Comparison of ENCODE assay signal across 1 cellular context in the genomic region with DNA sequence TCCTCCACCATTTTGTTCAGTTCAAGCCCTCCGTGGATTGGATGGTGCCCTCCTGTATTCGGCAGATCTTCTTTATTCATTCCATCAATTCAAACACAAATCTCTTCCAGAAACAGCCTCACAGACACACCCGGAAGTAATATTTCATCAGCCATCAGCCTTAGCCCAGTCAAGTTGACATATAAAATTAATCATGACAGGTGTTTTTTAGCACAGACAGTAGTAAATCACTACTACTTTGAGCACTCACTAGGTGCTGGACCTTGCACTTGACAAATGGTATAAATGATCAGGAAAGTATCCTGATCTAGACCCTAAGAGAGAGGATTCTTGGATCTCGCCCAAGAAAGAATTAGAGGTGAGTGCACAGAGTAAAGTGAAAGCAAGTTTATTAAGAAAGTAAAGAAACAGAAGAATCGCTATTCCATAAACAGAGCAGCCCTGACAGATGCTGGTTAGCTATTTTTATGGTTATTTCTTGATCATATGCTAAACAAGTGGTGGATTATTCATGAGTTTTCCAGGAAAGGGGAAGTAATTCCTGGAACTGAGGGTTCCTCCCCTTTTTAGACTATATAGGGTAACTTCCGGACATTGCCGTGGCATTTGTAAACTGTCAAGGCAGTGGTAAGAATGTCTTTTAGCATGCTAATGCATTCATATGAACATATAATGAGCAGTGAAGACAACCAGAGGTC.
TF ChIP-seq lines count a peak whose summit lies in the region.

No MANE protein-coding gene starts in this region.

TF ChIP-seq in IMR-90, 13 proteins besides CTCF, POLR2A, EP300 and RAD21:
- TF ChIP-seq RFX5 (IDR thresholded peaks at IDR 0.05; ENCODE audit: low read depth, low read length), result no peak
- no peak for TF ChIP-seq CEBPB (IDR thresholded peaks at IDR 0.05; ENCODE audit: low read depth, low read length)
- TF ChIP-seq CHD1 (IDR thresholded peaks at IDR 0.05; ENCODE audit: low read depth, low read length), result no peak
- no peak for TF ChIP-seq FOS (IDR thresholded peaks at IDR 0.05; ENCODE audit: low read depth, low read length)
- TF ChIP-seq, protein P1, sequence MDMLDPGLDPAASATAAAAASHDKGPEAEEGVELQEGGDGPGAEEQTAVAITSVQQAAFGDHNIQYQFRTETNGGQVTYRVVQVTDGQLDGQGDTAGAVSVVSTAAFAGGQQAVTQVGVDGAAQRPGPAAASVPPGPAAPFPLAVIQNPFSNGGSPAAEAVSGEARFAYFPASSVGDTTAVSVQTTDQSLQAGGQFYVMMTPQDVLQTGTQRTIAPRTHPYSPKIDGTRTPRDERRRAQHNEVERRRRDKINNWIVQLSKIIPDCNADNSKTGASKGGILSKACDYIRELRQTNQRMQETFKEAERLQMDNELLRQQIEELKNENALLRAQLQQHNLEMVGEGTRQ (IDR thresholded peaks at IDR 0.05; ENCODE audit: low read depth, low read length), result no peak
- no peak for TF ChIP-seq MAFK (IDR thresholded peaks at IDR 0.05; ENCODE audit: low read depth, low read length)
- TF ChIP-seq SMC3 (IDR thresholded peaks at IDR 0.05; ENCODE audit: low read depth, low read length), result no peak
- no peak for TF ChIP-seq MXI1 (IDR thresholded peaks at IDR 0.05; ENCODE audit: borderline replicate concordance, low read depth, low read length)
- no peak for TF ChIP-seq BHLHE40 (IDR thresholded peaks at IDR 0.05; ENCODE audit: low read depth, low read length)
- no peak for TF ChIP-seq RCOR1 (IDR thresholded peaks at IDR 0.05; ENCODE audit: insufficient replicate concordance, low read length)
- no peak for TF ChIP-seq NFE2L2 (IDR thresholded peaks at IDR 0.05; ENCODE audit: low read depth, low read length)
- no peak for TF ChIP-seq MAZ (IDR thresholded peaks at IDR 0.05; ENCODE audit: borderline replicate concordance, low read depth, low read length)
- TF ChIP-seq, protein P2, sequence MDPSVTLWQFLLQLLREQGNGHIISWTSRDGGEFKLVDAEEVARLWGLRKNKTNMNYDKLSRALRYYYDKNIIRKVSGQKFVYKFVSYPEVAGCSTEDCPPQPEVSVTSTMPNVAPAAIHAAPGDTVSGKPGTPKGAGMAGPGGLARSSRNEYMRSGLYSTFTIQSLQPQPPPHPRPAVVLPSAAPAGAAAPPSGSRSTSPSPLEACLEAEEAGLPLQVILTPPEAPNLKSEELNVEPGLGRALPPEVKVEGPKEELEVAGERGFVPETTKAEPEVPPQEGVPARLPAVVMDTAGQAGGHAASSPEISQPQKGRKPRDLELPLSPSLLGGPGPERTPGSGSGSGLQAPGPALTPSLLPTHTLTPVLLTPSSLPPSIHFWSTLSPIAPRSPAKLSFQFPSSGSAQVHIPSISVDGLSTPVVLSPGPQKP (IDR thresholded peaks at IDR 0.05; ENCODE audit: borderline replicate concordance, low read depth, low read length), result no peak
